In genomic region chr20:62202676-62203377, GRCh38 we compare ENCODE assay signal across 2 cellular contexts.
TF ChIP-seq lines count a peak whose summit lies in the region.

No MANE protein-coding gene starts in this region.

TF ChIP-seq in HEK293, 187 proteins besides CTCF, POLR2A, EP300 and RAD21:
- TF ChIP-seq ZSCAN18 (tag by site-specific recombination; IDR thresholded peaks at IDR 0.05) (no peak), ZNF394 (tag by site-specific recombination; IDR thresholded peaks at IDR 0.05; ENCODE audit: borderline replicate concordance) (no peak), ZNF18 (tag by site-specific recombination; IDR thresholded peaks at IDR 0.05) (0 out of 2 replicates have a peak, but pooled peaks have one; percentile 31), ZNF416 (tag by site-specific recombination; IDR thresholded peaks at IDR 0.05) (no peak)

TF ChIP-seq in K562, 482 proteins besides CTCF, POLR2A, EP300 and RAD21:
- peak; percentile 20; the same call in 1 of the 2 replicates for TF ChIP-seq POLR2G (IDR thresholded peaks at IDR 0.05; ENCODE audit: low read depth, low read length)
- TF ChIP-seq ZNF282 (CRISPR knock-in tag; IDR thresholded peaks at IDR 0.05), result no peak
